Comparison of ENCODE assay signal across 8 cellular contexts in genomic region chr12:132904718-132905328, GRCh38. TPM values are rescaled to one million over a fixed set of nuclear protein-coding genes. Genes with fewer than 3 reads are reported as not detected.
DNase-seq lines count a peak whose midpoint lies in the region; ATAC-seq lines count a peak whose summit lies in the region.

No MANE protein-coding gene starts in this region.

- no peaks in the 10 kb centered on the region for H3K36me3 Mint-ChIP-seq in CD4-positive, CD25-positive, alpha-beta regulatory T cell
- no peaks in the 10 kb centered on the region for H3K36me3 Mint-ChIP-seq in T-helper 17 cell (ENCODE audit: low read depth)

- no peak overlapping the region for H3K4me3 ChIP-seq in CD4-positive, CD25-positive, alpha-beta regulatory T cell (ENCODE audit: low read depth, low read length)

- peaks cover 27% of the 10 kb centered on the region for H3K27me3 Mint-ChIP-seq in CD4-positive, CD25-positive, alpha-beta regulatory T cell
- H3K27me3 Mint-ChIP-seq in T-helper 17 cell: no peaks in the 10 kb centered on the region

- peak; percentile 21 to 30 for ATAC-seq in CD4-positive, CD25-positive, alpha-beta regulatory T cell (ENCODE audit: low read depth in 2 of 2)
- ATAC-seq in T-helper 17 cell (peak; percentile 24), HG02884 (IDR thresholded peaks at IDR 0.05; ENCODE audit: unreplicated experiment) (no peak), HG02610 (IDR thresholded peaks at IDR 0.05; ENCODE audit: unreplicated experiment) (no peak)

- H3K9me3 Mint-ChIP-seq in CD4-positive, CD25-positive, alpha-beta regulatory T cell: peaks cover 0 to 3% (median 0%) of the 10 kb centered on the region in 7 donors

- no peaks in the 10 kb centered on the region for H3K36me3 ChIP-seq in CD4-positive, CD25-positive, alpha-beta regulatory T cell (ENCODE audit: control insufficient read depth, insufficient read depth, low read length)

- peak overlapping the region; percentile 26 to 68 (median 56) for H3K4me3 Mint-ChIP-seq in CD4-positive, CD25-positive, alpha-beta regulatory T cell
- peak overlapping the region; percentile 63 for H3K4me3 Mint-ChIP-seq in T-helper 17 cell

- H3K4me1 ChIP-seq in CD4-positive, CD25-positive, alpha-beta regulatory T cell (ENCODE audit: control insufficient read depth, insufficient read depth, low read length, poor library complexity, severe bottlenecking): peaks cover 13% of the 10 kb centered on the region

- H3K27ac ChIP-seq in CD4-positive, CD25-positive, alpha-beta regulatory T cell (ENCODE audit: insufficient read depth, low read length, poor library complexity, severe bottlenecking): no peak overlapping the region

- no peaks in the 10 kb centered on the region for H3K9me3 ChIP-seq in CD4-positive, CD25-positive, alpha-beta regulatory T cell (ENCODE audit: control insufficient read depth in 2 of 2, low read length in 2 of 2)
- no peaks in the 10 kb centered on the region for H3K9me3 ChIP-seq in T-helper 17 cell (ENCODE audit: control insufficient read depth, low read length, poor library complexity, severe bottlenecking)

- H3K27me3 ChIP-seq in CD4-positive, CD25-positive, alpha-beta regulatory T cell (ENCODE audit: control insufficient read depth, insufficient read depth, low read length): peaks cover 5% of the 10 kb centered on the region

- peak overlapping the region in 1 of 3 donors; percentile 52 for H3K27ac Mint-ChIP-seq in CD4-positive, CD25-positive, alpha-beta regulatory T cell
- peak overlapping the region; percentile 81 for H3K27ac Mint-ChIP-seq in T-helper 17 cell

- H3K4me1 Mint-ChIP-seq in CD4-positive, CD25-positive, alpha-beta regulatory T cell: peaks cover 3 to 24% (median 10%) of the 10 kb centered on the region in 4 donors
- H3K4me1 Mint-ChIP-seq in T-helper 17 cell: peaks cover 11% of the 10 kb centered on the region

- peak; percentile 72 to 87 (median 78) for DNase-seq in CD4-positive, CD25-positive, alpha-beta regulatory T cell
- DNase-seq in T-helper 17 cell: peak; percentile 81 to 91 (median 81)
- peak in 42 of 56 donors; percentile 9 to 78 (median 38) for DNase-seq in amygdala (lab: John Stamatoyannopoulos, UW)
- peak; percentile 87 for DNase-seq in iPS-NIHi11 (ENCODE audit: low spot score)
- peak; percentile 84 to 91 for DNase-seq in stimulated activated CD4-positive, alpha-beta T cell treated with anti-CD3 and anti-CD28 coated beads, Interleukin-15, amount 100 ng/mL, for 1 hour (ENCODE audit: low read depth in 1 of 2, low spot score in 1 of 2)
- no peak for DNase-seq in NCI-H446 (lab: John Stamatoyannopoulos, UW)

RNA-seq across cellular contexts. Expression of gene CHFR, which starts 17.4 kb away (rescaled TPM):
- 118 TPM for total RNA-seq in CD4-positive, CD25-positive, alpha-beta regulatory T cell
- 10 to 100 TPM; 24.3 to 43.3 (median 37.4) TPM for polyA plus RNA-seq in CD4-positive, CD25-positive, alpha-beta regulatory T cell
- 10 to 100 TPM; 91.5 to 94.5 TPM for total RNA-seq in T-helper 17 cell

RNA-seq across cellular contexts. Expression of gene ZNF605, which starts 51.3 kb away (rescaled TPM):
- 3.1 TPM for total RNA-seq in CD4-positive, CD25-positive, alpha-beta regulatory T cell
- 1 to 10 TPM in 3 of 4 donors, under 1 TPM in 1; 0.83 to 2.6 (median 1.7) TPM for polyA plus RNA-seq in CD4-positive, CD25-positive, alpha-beta regulatory T cell
- 1 to 10 TPM; 4.5 to 6.4 TPM for total RNA-seq in T-helper 17 cell

Comparison
In these comparisons a context has a peak if more than half of its experiments do, and no peak if none do; other contexts are left out.
1. ATAC-seq: peak in CD4-positive, CD25-positive, alpha-beta regulatory T cell (2 of 2) and T-helper 17 cell (single experiment); none in HG02884 (single experiment) and HG02610 (single experiment).
2. DNase-seq: peak in CD4-positive, CD25-positive, alpha-beta regulatory T cell (3 of 3), T-helper 17 cell (3 of 3), amygdala (42 of 56), iPS-NIHi11 (single experiment) and stimulated activated CD4-positive, alpha-beta T cell treated with anti-CD3 and anti-CD28 coated beads, Interleukin-15, amount 100 ng/mL, for 1 hour (2 of 2); none in NCI-H446 (0 of 2).